11 cellular contexts compared by ENCODE assay signal in the genomic region with DNA sequence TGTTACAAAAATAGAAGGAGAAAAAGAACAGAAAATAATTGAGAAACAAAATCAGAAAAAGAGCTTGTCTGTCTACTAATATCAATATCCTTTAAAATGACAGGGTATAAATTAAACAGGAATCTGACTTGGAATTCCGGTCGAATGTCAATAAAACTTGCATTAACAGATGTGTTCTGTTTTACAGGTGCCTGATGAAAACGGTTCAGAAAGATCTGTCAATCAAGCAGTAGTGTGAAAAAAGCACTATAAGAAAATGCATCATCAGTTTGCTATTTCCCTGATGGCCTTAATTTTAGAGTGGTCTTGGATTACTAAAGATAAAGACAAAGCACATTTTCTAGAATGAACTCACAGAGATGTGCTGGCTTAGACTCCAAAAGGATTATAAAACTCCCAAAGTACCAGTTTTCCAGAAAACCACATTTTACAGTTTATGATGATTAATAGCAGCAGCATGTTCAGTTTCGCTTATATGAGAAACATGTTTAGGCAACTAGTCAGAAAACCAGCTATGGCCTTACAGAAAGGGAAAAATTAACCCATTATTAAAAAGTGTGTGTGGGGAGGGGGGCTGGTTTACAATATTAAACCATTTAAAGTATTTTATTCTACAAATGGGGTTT. TPM values are rescaled to one million over a fixed set of nuclear protein-coding genes. Genes with fewer than 3 reads are reported as not detected.
A peak's percentile ranks its signal among the peaks of the same experiment; 100 is the strongest.
DNase-seq lines count a peak whose midpoint lies in the region; ATAC-seq and TF ChIP-seq lines count a peak whose summit lies in the region.
"Had no signal": no experiment of that assay in that cellular context is flagged by ENCODE, and none has a peak within 500 bp of the region (broad histone marks: within the 10 kb centered on the region; RNA-seq: fewer than 3 reads in every experiment).

No MANE protein-coding gene starts in this region.

- H3K27me3 Mint-ChIP-seq in naive thymus-derived CD8-positive, alpha-beta T cell: no peaks in the 10 kb centered on the region

- peaks cover 0 to 2% (median 0%) of the 10 kb centered on the region in 4 donors for H3K4me1 Mint-ChIP-seq in naive thymus-derived CD8-positive, alpha-beta T cell

- TF ChIP-seq CTCF in cardiac fibroblast (IDR thresholded peaks at IDR 0.05; ENCODE audit: low read depth, low read length): no peak
- TF ChIP-seq CTCF in esophagus muscularis mucosa (IDR thresholded peaks at IDR 0.05): no peak

- TF ChIP-seq EP300 in esophagus muscularis mucosa (IDR thresholded peaks at IDR 0.05): no peak

- H3K4me3 ChIP-seq in cardiac fibroblast (replicated peaks in 1 of 2; ENCODE audit: low read depth in 2 of 2, low read length in 2 of 2): no peak overlapping the region
- peak overlapping the region; percentile 34 for H3K4me3 ChIP-seq in skeletal muscle satellite cell (ENCODE audit: low read length)
- H3K4me3 ChIP-seq in esophagus muscularis mucosa: no peak overlapping the region
- H3K4me3 ChIP-seq: left ventricle myocardium inferior, psoas muscle had no signal

- peak; percentile 12 to 69 for DNase-seq in cardiac fibroblast (ENCODE audit: low read depth in 2 of 2)
- DNase-seq in naive thymus-derived CD8-positive, alpha-beta T cell: no peak
- DNase-seq in cerebellar cortex (ENCODE audit: low spot score): no peak
- DNase-seq in esophagus muscularis mucosa (ENCODE audit: extremely low spot score): no peak
- DNase-seq: activated gamma-delta T cell treated with Interleukin-2 at 50 U/mL for 16 hours, left ventricle myocardium inferior, NCI-H1105, psoas muscle had no signal

- POLR2A ChIA-PET in naive thymus-derived CD8-positive, alpha-beta T cell (lab: Charles Lee): no interaction called here

- H3K27me3 ChIP-seq in skeletal muscle satellite cell (ENCODE audit: control insufficient read depth, insufficient read depth, low read length) (no peaks in the 10 kb centered on the region), esophagus muscularis mucosa (no peaks in the 10 kb centered on the region)

- peaks cover 38% of the 10 kb centered on the region for H3K4me1 ChIP-seq in skeletal muscle satellite cell (ENCODE audit: control insufficient read depth, insufficient read depth, low read length)
- no peaks in the 10 kb centered on the region for H3K4me1 ChIP-seq in esophagus muscularis mucosa
- H3K4me1 ChIP-seq: left ventricle myocardium inferior, psoas muscle had no signal

- intact Hi-C loops in esophagus muscularis mucosa (cut with DNase I): no loop called here

- H3K36me3 ChIP-seq in skeletal muscle satellite cell (ENCODE audit: insufficient read depth, low read length): peaks cover 33% of the 10 kb centered on the region
- peaks cover 9 to 41% (median 21%) of the 10 kb centered on the region in 4 donors for H3K36me3 ChIP-seq in esophagus muscularis mucosa

- peak; percentile 3 for ATAC-seq in GM18907 (IDR thresholded peaks at IDR 0.05; ENCODE audit: unreplicated experiment)
- ATAC-seq in HG03460 (IDR thresholded peaks at IDR 0.05; ENCODE audit: unreplicated experiment): peak; percentile 11
- no peak for ATAC-seq in naive thymus-derived CD8-positive, alpha-beta T cell
- ATAC-seq: psoas muscle had no signal

- H3K9me3 ChIP-seq in skeletal muscle satellite cell (replicated peaks; ENCODE audit: low read length) (no peaks in the 10 kb centered on the region), esophagus muscularis mucosa (no peaks in the 10 kb centered on the region)
- H3K9me3 ChIP-seq: left ventricle myocardium inferior, psoas muscle had no signal

- peak overlapping the region; percentile 77 for H3K4me2 ChIP-seq in skeletal muscle satellite cell (ENCODE audit: low read length)

- no peak overlapping the region for H3K27ac ChIP-seq in esophagus muscularis mucosa (replicated peaks in 1 of 4)
- H3K27ac ChIP-seq: left ventricle myocardium inferior, psoas muscle had no signal

- no peak overlapping the region for H3K4me3 Mint-ChIP-seq in naive thymus-derived CD8-positive, alpha-beta T cell

- WGBS in esophagus muscularis mucosa: 66% methylated on average over 4 of the region's 4 CpGs

- TF ChIP-seq POLR2A in esophagus muscularis mucosa (IDR thresholded peaks at IDR 0.05; ENCODE audit: low read depth): no peak

- H3K27ac Mint-ChIP-seq in naive thymus-derived CD8-positive, alpha-beta T cell: peak overlapping the region in 1 of 10 donors; percentile 64

- H3K36me3 Mint-ChIP-seq in naive thymus-derived CD8-positive, alpha-beta T cell: peaks cover 0 to 42% (median 8%) of the 10 kb centered on the region in 3 donors

- no peaks in the 10 kb centered on the region for H3K9me3 Mint-ChIP-seq in naive thymus-derived CD8-positive, alpha-beta T cell

- peak overlapping the region; percentile 76 for H3K9ac ChIP-seq in skeletal muscle satellite cell (ENCODE audit: low read depth, low read length)

RNA-seq across cellular contexts. Expression of a gene that starts 8.2 kb away (rescaled TPM):
- 20.3 and 24.5 TPM in 2 replicates for total RNA-seq in skeletal muscle satellite cell (2012; rRNA removed)
- total RNA-seq in naive thymus-derived CD8-positive, alpha-beta T cell: 10 to 100 TPM; 41.3 to 46.6 TPM
- polyA plus RNA-seq in naive thymus-derived CD8-positive, alpha-beta T cell: 10 to 100 TPM; 16.9 to 19.4 (median 17.8) TPM
- 10 to 100 TPM; 13.9 to 18.9 (median 16.4) TPM for total RNA-seq in esophagus muscularis mucosa

Comparison
In these comparisons a context has a peak if more than half of its experiments do, and no peak if none do; other contexts are left out.
1. ATAC-seq: peak in GM18907 (single experiment) and HG03460 (single experiment); none in naive thymus-derived CD8-positive, alpha-beta T cell (0 of 2).
2. DNase-seq: peak in cardiac fibroblast (2 of 2); none in naive thymus-derived CD8-positive, alpha-beta T cell (0 of 10), cerebellar cortex (single experiment) and esophagus muscularis mucosa (single experiment).